Comparison of ENCODE assay signal across 9 cellular contexts in genomic region chr3:12121466-12121865, GRCh38.
"Had no signal": no experiment of that assay in that cellular context is flagged by ENCODE, and none has a peak within 500 bp of the region (broad histone marks: within the 10 kb centered on the region; RNA-seq: fewer than 3 reads in every experiment).

No MANE protein-coding gene starts in this region.

- H3K4me1 ChIP-seq: HAP-1 had no signal

- ATAC-seq: GM23338, HCT116 had no signal

- H2AFZ ChIP-seq: GM23248, GM23338 had no signal

- H3K27ac ChIP-seq: GM23248 had no signal

- H3K36me3 ChIP-seq: HAP-1 had no signal

- H3K4me2 ChIP-seq: GM23338 had no signal

- H3K9ac ChIP-seq: GM23248 had no signal

- H3K9me3 ChIP-seq: HAP-1 had no signal

- H3K4me3 ChIP-seq: GM23248, GM23338, HAP-1 had no signal

- DNase-seq: GM23248, GOT3, H7, H9, HCEC 1CT, HFFc6 had no signal
